In genomic region chr11:38824573-38824972, GRCh38 we compare ENCODE assay signal across 12 cellular contexts.
DNase-seq lines count a peak whose midpoint lies in the region; ATAC-seq and TF ChIP-seq lines count a peak whose summit lies in the region.
"Had no signal": no experiment of that assay in that cellular context is flagged by ENCODE, and none has a peak within 500 bp of the region (broad histone marks: within the 10 kb centered on the region; RNA-seq: fewer than 3 reads in every experiment).

No MANE protein-coding gene starts in this region.

- DNase-seq in AML-193 (lab: John Stamatoyannopoulos, UW): peak; percentile 3 to 5
- DNase-seq in GM23338 (ENCODE audit: low spot score): peak; percentile 47
- peak; percentile 47 for DNase-seq in NT2/D1 (ENCODE audit: low read depth, low spot score)
- peak; percentile 5 for DNase-seq in fibroblast of villous mesenchyme (ENCODE audit: low read depth)
- no peak for DNase-seq in activated CD4-positive, alpha-beta T cell treated with anti-CD3 and anti-CD28 coated beads, Interleukin-2, amount 10 ng/mL, durations not matched to agents 24 days and 14 days
- DNase-seq in CD8-positive, alpha-beta memory T cell: no peak
- DNase-seq in NCI-H446 treated with DMSO at 0.1 percent for 48 hours (lab: John Stamatoyannopoulos, UW): no peak
- DNase-seq: activated CD4-positive, alpha-beta T cell treated with anti-CD3 and anti-CD28 coated beads for 4 hours; COR-L47 had no signal

- H3K4me2 ChIP-seq in GM23338: no peak overlapping the region

- POLR2A ChIA-PET in CD8-positive, alpha-beta memory T cell (lab: Charles Lee): no interaction called here

- no peaks in the 10 kb centered on the region for H3F3A ChIP-seq in GM23338 (replicated peaks; ENCODE audit: low read depth)

- peak; percentile 34 to 46 for TF ChIP-seq CTCF in GM23338 (conservative IDR thresholded peaks at IDR 0.05; ENCODE audit: low read depth in 2 of 2)
- peak; percentile 38 for TF ChIP-seq CTCF in fibroblast of villous mesenchyme (IDR thresholded peaks at IDR 0.05; ENCODE audit: insufficient read depth, low read depth, low read length)

- no peak overlapping the region for H2AFZ ChIP-seq in GM23338

- ATAC-seq in GM23338: peak; percentile 43; the same call in 2 of the 3 replicates
- no peak for ATAC-seq in GM18907 (IDR thresholded peaks at IDR 0.05; ENCODE audit: unreplicated experiment)

- H3K27ac Mint-ChIP-seq in GM23338: no peak overlapping the region
- no peak overlapping the region for H3K27ac Mint-ChIP-seq in activated CD4-positive, alpha-beta T cell treated with anti-CD3 and anti-CD28 coated beads, Interleukin-2, amount 10 ng/mL, durations not matched to agents 24 days and 14 days
- no peak overlapping the region for H3K27ac Mint-ChIP-seq in CD8-positive, alpha-beta memory T cell
- H3K27ac Mint-ChIP-seq: activated naive CD8-positive, alpha-beta T cell had no signal

- H3K36me3 ChIP-seq in GM23338 (ENCODE audit: insufficient read depth) (peaks cover 7% of the 10 kb centered on the region; the same call in 1 of the 2 replicates), NT2/D1 (ENCODE audit: insufficient read depth, insufficient read length, low read length) (no peaks in the 10 kb centered on the region)
- no peaks in the 10 kb centered on the region for H3K36me3 ChIP-seq in CD8-positive, alpha-beta memory T cell (ENCODE audit: insufficient read depth, low read length)

- H4K20me1 ChIP-seq in GM23338 (replicated peaks; ENCODE audit: insufficient read depth): no peaks in the 10 kb centered on the region

- H3K4me1 ChIP-seq in GM23338 (ENCODE audit: insufficient read depth) (no peaks in the 10 kb centered on the region), NT2/D1 (ENCODE audit: insufficient read depth, insufficient read length) (no peaks in the 10 kb centered on the region)
- H3K4me1 ChIP-seq in CD8-positive, alpha-beta memory T cell (ENCODE audit: insufficient read depth, low read length): no peaks in the 10 kb centered on the region

- H3K4me1 Mint-ChIP-seq in GM23338: no peaks in the 10 kb centered on the region
- no peaks in the 10 kb centered on the region for H3K4me1 Mint-ChIP-seq in activated CD4-positive, alpha-beta T cell treated with anti-CD3 and anti-CD28 coated beads, Interleukin-2, amount 10 ng/mL, durations not matched to agents 24 days and 14 days
- H3K4me1 Mint-ChIP-seq in CD8-positive, alpha-beta memory T cell: no peaks in the 10 kb centered on the region

- H3K9ac ChIP-seq in NT2/D1 (ENCODE audit: insufficient read length, low read depth): no peak overlapping the region

- peaks cover 52% of the 10 kb centered on the region for H3K9me3 Mint-ChIP-seq in GM23338
- H3K9me3 Mint-ChIP-seq in activated CD4-positive, alpha-beta T cell treated with anti-CD3 and anti-CD28 coated beads, Interleukin-2, amount 10 ng/mL, durations not matched to agents 24 days and 14 days: peaks cover 14% of the 10 kb centered on the region
- H3K9me3 Mint-ChIP-seq in CD8-positive, alpha-beta memory T cell: peaks cover 25 to 47% (median 40%) of the 10 kb centered on the region in 5 donors

- H3K4me3 ChIP-seq in GM23338 (no peak overlapping the region), NT2/D1 (ENCODE audit: insufficient read length, low read depth) (no peak overlapping the region), fibroblast of villous mesenchyme (ENCODE audit: low read depth, low read length) (no peak overlapping the region)
- no peak overlapping the region for H3K4me3 ChIP-seq in CD8-positive, alpha-beta memory T cell (ENCODE audit: low read length)

- CTCF ChIA-PET in CD8-positive, alpha-beta memory T cell (lab: Charles Lee): no interaction called here

- peaks cover 40% of the 10 kb centered on the region; the same call in 2 of the 3 replicates for H3K36me3 Mint-ChIP-seq in GM23338 (ENCODE audit: low read depth)
- H3K36me3 Mint-ChIP-seq in activated CD4-positive, alpha-beta T cell treated with anti-CD3 and anti-CD28 coated beads, Interleukin-2, amount 10 ng/mL, durations not matched to agents 24 days and 14 days (ENCODE audit: low read depth): no peaks in the 10 kb centered on the region
- H3K36me3 Mint-ChIP-seq in CD8-positive, alpha-beta memory T cell: no peaks in the 10 kb centered on the region
- H3K36me3 Mint-ChIP-seq: activated naive CD8-positive, alpha-beta T cell had no signal

- no peaks in the 10 kb centered on the region for H3K79me2 ChIP-seq in GM23338 (replicated peaks; ENCODE audit: insufficient read depth)

- H3K27ac ChIP-seq in GM23338 (ENCODE audit: low read depth): no peak overlapping the region
- H3K27ac ChIP-seq in CD8-positive, alpha-beta memory T cell (ENCODE audit: low read depth, low read length): no peak overlapping the region
- H3K27ac ChIP-seq: epithelial cell of prostate had no signal

- no peak overlapping the region for H3K4me3 Mint-ChIP-seq in GM23338
- no peak overlapping the region for H3K4me3 Mint-ChIP-seq in activated CD4-positive, alpha-beta T cell treated with anti-CD3 and anti-CD28 coated beads, Interleukin-2, amount 10 ng/mL, durations not matched to agents 24 days and 14 days
- no peak overlapping the region for H3K4me3 Mint-ChIP-seq in CD8-positive, alpha-beta memory T cell
- H3K4me3 Mint-ChIP-seq: activated naive CD8-positive, alpha-beta T cell had no signal

- H3K27me3 ChIP-seq in GM23338 (ENCODE audit: insufficient read depth) (no peaks in the 10 kb centered on the region), NT2/D1 (ENCODE audit: insufficient read depth, insufficient read length) (no peaks in the 10 kb centered on the region)
- no peaks in the 10 kb centered on the region for H3K27me3 ChIP-seq in CD8-positive, alpha-beta memory T cell (ENCODE audit: insufficient read depth, low read length, poor library complexity, severe bottlenecking)

- H3K27me3 Mint-ChIP-seq in GM23338 (ENCODE audit: insufficient read depth, low read depth, poor library complexity): no peaks in the 10 kb centered on the region
- no peaks in the 10 kb centered on the region for H3K27me3 Mint-ChIP-seq in activated CD4-positive, alpha-beta T cell treated with anti-CD3 and anti-CD28 coated beads, Interleukin-2, amount 10 ng/mL, durations not matched to agents 24 days and 14 days
- H3K27me3 Mint-ChIP-seq in CD8-positive, alpha-beta memory T cell: no peaks in the 10 kb centered on the region
- H3K27me3 Mint-ChIP-seq: activated naive CD8-positive, alpha-beta T cell had no signal

- intact Hi-C loops in activated CD4-positive, alpha-beta T cell treated with anti-CD3 and anti-CD28 coated beads, Interleukin-2, amount 10 ng/mL, durations not matched to agents 24 days and 14 days (cut with micrococcal nuclease): no loop called here

- H3K9me3 ChIP-seq in NT2/D1 (ENCODE audit: insufficient read depth, low read length): peaks cover 19% of the 10 kb centered on the region; the same call in 1 of the 2 replicates
- peaks cover 3% of the 10 kb centered on the region for H3K9me3 ChIP-seq in CD8-positive, alpha-beta memory T cell (ENCODE audit: low read length)

- no peaks in the 10 kb centered on the region for H3K9me2 ChIP-seq in GM23338 (ENCODE audit: insufficient read depth)

TF ChIP-seq in GM23338, 12 proteins besides CTCF, POLR2A, EP300 and RAD21 (continues in another document):
- no peak for TF ChIP-seq STAT1 (IDR thresholded peaks at IDR 0.05; ENCODE audit: unreplicated experiment)

Comparison
In these comparisons a context has a peak if more than half of its experiments do, and no peak if none do; other contexts are left out.
1. DNase-seq: peak in AML-193 (2 of 2), GM23338 (single experiment), NT2/D1 (single experiment) and fibroblast of villous mesenchyme (single experiment); none in activated CD4-positive, alpha-beta T cell treated with anti-CD3 and anti-CD28 coated beads, Interleukin-2, amount 10 ng/mL, durations not matched to agents 24 days and 14 days (single experiment), CD8-positive, alpha-beta memory T cell (0 of 5) and NCI-H446 treated with DMSO at 0.1 percent for 48 hours (single experiment).